ENCODE assay signal across 8 cellular contexts in genomic region chr11:31369348-31370329, GRCh38. TPM values are rescaled to one million over a fixed set of nuclear protein-coding genes. Genes with fewer than 3 reads are reported as not detected.
DNase-seq lines count a peak whose midpoint lies in the region; ATAC-seq and TF ChIP-seq lines count a peak whose summit lies in the region.

A gene with protein sequence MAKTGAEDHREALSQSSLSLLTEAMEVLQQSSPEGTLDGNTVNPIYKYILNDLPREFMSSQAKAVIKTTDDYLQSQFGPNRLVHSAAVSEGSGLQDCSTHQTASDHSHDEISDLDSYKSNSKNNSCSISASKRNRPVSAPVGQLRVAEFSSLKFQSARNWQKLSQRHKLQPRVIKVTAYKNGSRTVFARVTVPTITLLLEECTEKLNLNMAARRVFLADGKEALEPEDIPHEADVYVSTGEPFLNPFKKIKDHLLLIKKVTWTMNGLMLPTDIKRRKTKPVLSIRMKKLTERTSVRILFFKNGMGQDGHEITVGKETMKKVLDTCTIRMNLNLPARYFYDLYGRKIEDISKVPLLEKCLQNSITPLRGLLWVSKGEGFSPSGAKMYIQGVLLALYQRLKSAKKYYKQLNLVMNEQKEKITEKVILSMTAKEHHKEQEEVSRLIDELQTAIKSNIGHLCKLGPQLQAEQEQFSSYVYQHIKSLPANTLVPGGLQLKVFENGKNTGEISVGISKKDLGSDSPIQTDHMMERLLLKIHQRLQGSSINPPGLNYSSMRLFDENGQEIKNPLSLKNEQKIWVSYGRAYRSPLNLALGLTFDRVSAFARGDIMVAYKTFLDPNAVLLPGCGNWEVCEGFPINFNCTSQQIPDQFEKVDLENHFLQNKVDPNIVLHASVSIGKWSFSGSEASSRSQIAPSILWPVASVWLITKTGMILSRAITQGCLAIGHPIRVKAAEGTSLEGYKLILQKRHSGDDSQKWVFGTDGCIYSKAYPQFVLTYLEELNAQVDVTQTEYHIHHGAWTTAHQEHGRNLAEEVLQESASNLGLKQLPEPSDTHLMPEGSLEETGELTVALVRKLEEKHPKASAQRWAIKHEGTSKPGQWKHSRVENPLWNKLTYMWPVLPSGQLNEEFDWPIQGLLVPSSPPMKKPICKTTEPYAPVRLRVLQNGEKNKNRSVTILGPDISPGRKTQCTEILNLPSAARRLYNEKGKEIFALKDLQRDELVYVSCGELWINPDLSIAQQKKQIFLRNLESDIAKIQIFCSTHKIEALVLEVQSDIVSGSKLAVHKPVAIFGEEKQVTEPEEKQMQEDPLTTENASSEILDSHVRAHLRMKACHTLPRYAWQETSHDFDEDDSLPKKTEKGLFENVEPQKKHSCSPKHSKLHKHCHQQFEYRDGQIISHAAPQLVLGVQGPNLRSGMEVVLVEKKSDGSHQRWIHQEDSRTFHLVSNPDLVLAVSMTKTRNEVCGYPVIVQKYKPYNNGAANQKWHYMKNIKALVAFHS (N-terminal part only) (minus strand): TSS chr11:31369739. CDS start chr11:31328280, 41,459 bp downstream.
A gene with protein sequence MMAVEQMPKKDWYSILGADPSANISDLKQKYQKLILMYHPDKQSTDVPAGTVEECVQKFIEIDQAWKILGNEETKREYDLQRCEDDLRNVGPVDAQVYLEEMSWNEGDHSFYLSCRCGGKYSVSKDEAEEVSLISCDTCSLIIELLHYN (plus strand): TSS chr11:31369860. CDS start chr11:31370749, 889 bp downstream.

- H4K20me1 ChIP-seq in OCI-LY3 (ENCODE audit: insufficient read depth, low read length): no peaks in the 10 kb centered on the region

- H3K9ac ChIP-seq in OCI-LY3 (ENCODE audit: low read length): peak within 1 kb of the TSS; percentile 86

- H3K4me2 ChIP-seq in OCI-LY3 (ENCODE audit: low read length): peak within 1 kb of the TSS; percentile 85

- H3K79me2 ChIP-seq in OCI-LY3 (ENCODE audit: low read length): peaks cover 15% of the 10 kb centered on the region

- H3K27me3 ChIP-seq in OCI-LY3 (ENCODE audit: low read depth, low read length) (no peaks in the 10 kb centered on the region), mononuclear cell (ENCODE audit: insufficient read depth, low read length) (peaks cover 19% of the 10 kb centered on the region)

- H2AFZ ChIP-seq in OCI-LY3 (ENCODE audit: low read depth, low read length): peak within 1 kb of the TSS; percentile 96

- peaks cover 15% of the 10 kb centered on the region for H3K4me1 ChIP-seq in OCI-LY3 (ENCODE audit: low read length)
- H3K4me1 ChIP-seq in mononuclear cell (ENCODE audit: insufficient read depth, low read length): peaks cover 17% of the 10 kb centered on the region

- ATAC-seq in GM21528 (IDR thresholded peaks at IDR 0.05; ENCODE audit: low FRiP score, unreplicated experiment): peak; percentile 99

- DNase-seq in DMS 273 treated with DMSO at 0.1 percent for 48 hours (lab: John Stamatoyannopoulos, UW) (peak; percentile 83), HuH-7.5 (ENCODE audit: low spot score) (peak; percentile 54), activated T-cell treated with anti-CD3 and anti-CD28 coated beads for 24 hours (ENCODE audit: low read depth) (peak; percentile 89), epithelial cell of prostate (ENCODE audit: low read depth, low spot score) (peak; percentile 57)
- DNase-seq in stimulated activated CD8-positive, alpha-beta memory T cell treated with anti-CD3 and anti-CD28 coated beads, Interleukin-2, amount 100 ng/mL, for 48 hours (ENCODE audit: low read depth in 2 of 2): peak; percentile 84 to 90

- TF ChIP-seq CTCF in OCI-LY3 (IDR thresholded peaks at IDR 0.05; ENCODE audit: low read depth, low read length): no peak

- H3K27ac ChIP-seq in OCI-LY3 (ENCODE audit: low read length) (peak within 1 kb of the TSS; percentile 80), epithelial cell of prostate (peak within 1 kb of the TSS; percentile 52)

- H3K36me3 ChIP-seq in OCI-LY3 (replicated peaks; ENCODE audit: low read depth, low read length): peaks cover 2% of the 10 kb centered on the region

- H3K9me3 ChIP-seq in OCI-LY3 (ENCODE audit: insufficient read depth, low read length) (no peaks in the 10 kb centered on the region), mononuclear cell (ENCODE audit: low read depth, low read length) (no peaks in the 10 kb centered on the region)

- H3K4me3 ChIP-seq in OCI-LY3 (ENCODE audit: low read length) (peak within 1 kb of the TSS; percentile 96), mononuclear cell (ENCODE audit: low read length) (peak within 1 kb of the TSS; percentile 89)

RNA-seq across cellular contexts. Expression of the first gene that starts in this region (rescaled TPM):
- 0.21 TPM for total RNA-seq in mononuclear cell

RNA-seq across cellular contexts. Expression of the second gene that starts in this region (rescaled TPM):
- total RNA-seq in mononuclear cell: 9.8 TPM

Comparison
In these comparisons a context has a peak if more than half of its experiments do, and no peak if none do; other contexts are left out.
1. Peak in every context shown above with its lines: DNase-seq, ATAC-seq, H3K4me3 ChIP-seq and H3K27ac ChIP-seq.